In the genomic region with DNA sequence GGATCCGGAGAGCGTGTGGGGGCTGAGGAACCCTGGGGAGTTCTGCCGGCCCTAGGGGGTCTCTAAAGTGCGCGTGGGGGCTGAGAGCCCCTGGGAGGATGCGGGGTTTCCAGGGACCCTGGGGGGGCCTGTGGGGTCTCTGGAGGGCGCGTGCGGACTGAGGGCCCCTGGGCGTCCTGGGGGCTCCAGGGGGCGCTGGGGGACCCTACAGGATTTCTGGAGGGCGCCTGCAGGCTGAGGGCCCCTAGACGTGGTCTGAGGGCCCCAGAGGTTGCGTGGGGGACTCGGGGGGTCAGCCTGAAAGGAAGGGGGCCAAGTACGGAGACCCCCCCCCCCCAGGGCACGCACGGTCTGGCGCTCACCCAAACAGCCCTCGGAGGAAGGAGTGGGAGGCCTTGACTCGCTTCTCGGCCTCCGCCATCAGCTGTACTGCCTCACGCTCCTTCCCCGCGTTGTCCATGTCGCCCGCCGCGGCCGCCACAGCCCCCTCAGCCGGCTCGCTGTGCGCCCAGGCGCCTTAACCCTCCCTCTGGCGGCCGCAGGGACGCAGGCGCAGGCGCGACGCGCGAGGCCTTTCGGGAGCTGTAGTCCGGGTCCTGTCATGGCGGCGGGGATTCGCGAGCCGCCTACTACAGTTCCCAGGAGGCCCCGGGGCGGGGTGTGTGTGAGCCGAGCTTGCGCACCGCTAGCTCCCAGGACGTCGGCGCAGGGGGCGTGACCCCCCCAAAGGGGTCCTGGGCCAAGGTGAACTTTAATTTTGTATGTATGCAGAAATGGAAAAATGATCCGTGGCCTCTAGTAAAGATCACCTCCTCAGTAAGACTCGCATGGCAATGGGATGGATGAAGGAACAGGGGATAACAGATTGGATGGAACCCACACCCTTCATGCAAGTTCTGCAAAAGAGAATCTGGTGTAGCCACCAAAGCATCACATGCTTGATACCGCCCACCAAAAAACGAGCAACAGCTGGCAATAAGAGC, we compare ENCODE assay signal across 8 cellular contexts. TPM values are rescaled to one million over a fixed set of nuclear protein-coding genes. Genes with fewer than 3 reads are reported as not detected.
DNase-seq lines count a peak whose midpoint lies in the region; ATAC-seq lines count a peak whose summit lies in the region.

A gene (minus strand): TSS at position 546 of the 983 bp plus-strand sequence. CDS start 86 bp downstream, at position 460.

- H3K9me3 ChIP-seq in HUES6 (ENCODE audit: control insufficient read depth, insufficient read depth, low read depth, low read length) (peaks cover 10% of the 10 kb centered on the region; the same call in 1 of the 2 replicates), NT2/D1 (ENCODE audit: insufficient read depth, low read length) (peaks cover 7% of the 10 kb centered on the region; the same call in 1 of the 2 replicates), endocrine pancreas (ENCODE audit: control insufficient read depth, low read length) (no peaks in the 10 kb centered on the region), mesodermal cell (ENCODE audit: control insufficient read depth, low read length) (no peaks in the 10 kb centered on the region)

- peak within 1 kb of the TSS; percentile 97 for H3K4me3 ChIP-seq in HUES6 (ENCODE audit: low read depth, low read length)
- H3K4me3 ChIP-seq in NT2/D1 (ENCODE audit: insufficient read length, low read depth), result peak within 1 kb of the TSS; percentile 81
- H3K4me3 ChIP-seq in endocrine pancreas (ENCODE audit: control insufficient read depth, insufficient read depth, low read length), result peak within 1 kb of the TSS; percentile 80
- H3K4me3 ChIP-seq in mesodermal cell (ENCODE audit: extremely low read depth, insufficient read depth, low read length, poor library complexity, severe bottlenecking), result peak within 1 kb of the TSS; percentile 96

- 1% methylated on average over 43 to 47 of the region's 64 CpGs for WGBS in mesodermal cell (ENCODE audit: insufficient coverage in 2 of 2), 2 experiments

- no peaks in the 10 kb centered on the region for H3K36me3 ChIP-seq in HUES6 (ENCODE audit: control insufficient read depth, insufficient read depth, low read length)
- no peaks in the 10 kb centered on the region for H3K36me3 ChIP-seq in NT2/D1 (ENCODE audit: insufficient read depth, insufficient read length, low read length)
- H3K36me3 ChIP-seq in endocrine pancreas (ENCODE audit: control insufficient read depth, insufficient read depth, low read length), result no peaks in the 10 kb centered on the region
- peaks cover 4% of the 10 kb centered on the region for H3K36me3 ChIP-seq in mesodermal cell (ENCODE audit: control insufficient read depth, insufficient read depth, low read length)

- peak; percentile 94 for ATAC-seq in GM21447 (IDR thresholded peaks at IDR 0.05; ENCODE audit: unreplicated experiment)

- H3K9ac ChIP-seq in HUES6 (ENCODE audit: low read length), result peak within 1 kb of the TSS; percentile 86
- peak within 1 kb of the TSS; percentile 89 for H3K9ac ChIP-seq in NT2/D1 (ENCODE audit: insufficient read length, low read depth)
- peak within 1 kb of the TSS; percentile 82 for H3K9ac ChIP-seq in endocrine pancreas (ENCODE audit: control insufficient read depth, insufficient read depth, low read length)

- H3K27ac ChIP-seq in HUES6 (ENCODE audit: low read depth, low read length) (peak within 1 kb of the TSS; percentile 81; the same call in 1 of the 2 replicates), mesodermal cell (ENCODE audit: low read depth, low read length, severe bottlenecking) (peak within 1 kb of the TSS; percentile 20)

- H3K27me3 ChIP-seq in HUES6 (ENCODE audit: control insufficient read depth, insufficient read depth, low read length), result no peaks in the 10 kb centered on the region
- no peaks in the 10 kb centered on the region for H3K27me3 ChIP-seq in NT2/D1 (ENCODE audit: insufficient read depth, insufficient read length)
- no peaks in the 10 kb centered on the region for H3K27me3 ChIP-seq in endocrine pancreas (ENCODE audit: control insufficient read depth, insufficient read depth, low read length)

- peaks cover 15% of the 10 kb centered on the region for H3K4me1 ChIP-seq in HUES6 (ENCODE audit: control insufficient read depth, insufficient read depth, low read length)
- H3K4me1 ChIP-seq in NT2/D1 (ENCODE audit: insufficient read depth, insufficient read length), result no peaks in the 10 kb centered on the region
- H3K4me1 ChIP-seq in endocrine pancreas (ENCODE audit: control insufficient read depth, insufficient read depth, low read length), result peaks cover 14% of the 10 kb centered on the region
- H3K4me1 ChIP-seq in mesodermal cell (ENCODE audit: control insufficient read depth, insufficient read depth, low read length, poor library complexity, severe bottlenecking), result no peaks in the 10 kb centered on the region

- peak; percentile 98 for DNase-seq in DMS 273 (lab: John Stamatoyannopoulos, UW; ENCODE audit: unreplicated experiment)
- peak; percentile 86 for DNase-seq in NT2/D1 (ENCODE audit: low read depth, low spot score)
- DNase-seq in activated CD8-positive, alpha-beta memory T cell treated with anti-CD3 and anti-CD28 coated beads, Interleukin-2, amount 50 U/mL, for 1 hour (ENCODE audit: extremely low read depth), result peak; percentile 67
- peak; percentile 84 for DNase-seq in stimulated activated CD8-positive, alpha-beta memory T cell treated with anti-CD3 and anti-CD28 coated beads, Interleukin-15, amount 100 ng/mL, for 24 hours (ENCODE audit: low read depth)

RNA-seq across cellular contexts. Expression of the gene that starts here (rescaled TPM):
- polyA plus RNA-seq in mesodermal cell (2013, experiment 1 of 2), result 10.4 TPM
- 11.2 TPM for polyA plus RNA-seq in mesodermal cell (2013, experiment 2 of 2)

Comparison
In these comparisons a context has a peak if more than half of its experiments do, and no peak if none do; other contexts are left out.
1. Peak in every context shown above with its lines: DNase-seq, ATAC-seq, H3K4me3 ChIP-seq and H3K27ac ChIP-seq.